Comparison of ENCODE assay signal across 8 cellular contexts in genomic region chr3:114214542-114215341, GRCh38. TPM values are rescaled to one million over a fixed set of nuclear protein-coding genes. Genes with fewer than 3 reads are reported as not detected.
DNase-seq lines count a peak whose midpoint lies in the region; ATAC-seq lines count a peak whose summit lies in the region.

No MANE protein-coding gene starts in this region.

- no peaks in the 10 kb centered on the region for H3K36me3 ChIP-seq in CD4-positive, alpha-beta memory T cell (ENCODE audit: insufficient read depth, low read length)

- H3K4me3 Mint-ChIP-seq in CD4-positive, alpha-beta memory T cell: no peak overlapping the region
- H3K4me3 Mint-ChIP-seq in activated CD4-positive, alpha-beta T cell treated with anti-CD3 and anti-CD28 coated beads, Interleukin-2, amount 10 ng/mL, durations not matched to agents 7 days and 5 days: no peak overlapping the region

- DNase-seq in CD4-positive, alpha-beta memory T cell: peak; percentile 78 to 86 (median 84)
- DNase-seq in activated CD4-positive, alpha-beta T cell treated with anti-CD3 and anti-CD28 coated beads, Interleukin-2, amount 10 ng/mL, durations not matched to agents 7 days and 5 days: peak; percentile 54
- DNase-seq in lung microvascular endothelial cell (ENCODE audit: low read depth in 2 of 2) (peak; percentile 23 to 49), foreskin melanocyte (no peak), retina (no peak), NCI-H1436 treated with DMSO at 0.1 percent for 48 hours (lab: John Stamatoyannopoulos, UW) (no peak), amniotic stem cell (lab: John Stamatoyannopoulos, UW) (no peak)

- no peaks in the 10 kb centered on the region for H3K27me3 ChIP-seq in CD4-positive, alpha-beta memory T cell (ENCODE audit: insufficient read depth, low read length)

- H3K4me1 ChIP-seq in CD4-positive, alpha-beta memory T cell (ENCODE audit: insufficient read depth, low read length): peaks cover 79% of the 10 kb centered on the region

- H3K9me3 ChIP-seq in CD4-positive, alpha-beta memory T cell (ENCODE audit: control insufficient read depth in 1 of 2, low read length in 2 of 2): no peaks in the 10 kb centered on the region

- peak overlapping the region; percentile 26 to 58 for H3K4me3 ChIP-seq in CD4-positive, alpha-beta memory T cell (ENCODE audit: low read length in 2 of 2)

- peaks cover 0 to 6% of the 10 kb centered on the region in 2 donors for H3K36me3 Mint-ChIP-seq in CD4-positive, alpha-beta memory T cell
- H3K36me3 Mint-ChIP-seq in activated CD4-positive, alpha-beta T cell treated with anti-CD3 and anti-CD28 coated beads, Interleukin-2, amount 10 ng/mL, durations not matched to agents 7 days and 5 days (ENCODE audit: low read depth): peaks cover 2% of the 10 kb centered on the region

- CTCF ChIA-PET in CD4-positive, alpha-beta memory T cell (lab: Charles Lee; ENCODE audit: partially characterized antibody): interaction anchor here (1.1 to 7.4 kb wide), 13 partner anchors 9 to 206 kb away, joined by 3 to 138 read pairs (median 20); partner anchors contain the start of genes TIGIT and ZNF80
- CTCF ChIA-PET in activated CD4-positive, alpha-beta T cell treated with anti-CD3 and anti-CD28 coated beads, Interleukin-2, amount 10 ng/mL, durations not matched to agents 7 days and 5 days (lab: Charles Lee): interaction anchor here (0.6 to 2.7 kb wide), 7 partner anchors 10 to 112 kb away, joined by 3 to 6 read pairs (median 4); no protein-coding TSS in a partner anchor

- no peak overlapping the region for H3K27ac Mint-ChIP-seq in CD4-positive, alpha-beta memory T cell
- H3K27ac Mint-ChIP-seq in activated CD4-positive, alpha-beta T cell treated with anti-CD3 and anti-CD28 coated beads, Interleukin-2, amount 10 ng/mL, durations not matched to agents 7 days and 5 days: no peak overlapping the region

- peak; percentile 10 for ATAC-seq in GM21825 (IDR thresholded peaks at IDR 0.05; ENCODE audit: unreplicated experiment)

- H3K27me3 Mint-ChIP-seq in CD4-positive, alpha-beta memory T cell: no peaks in the 10 kb centered on the region
- H3K27me3 Mint-ChIP-seq in activated CD4-positive, alpha-beta T cell treated with anti-CD3 and anti-CD28 coated beads, Interleukin-2, amount 10 ng/mL, durations not matched to agents 7 days and 5 days: no peaks in the 10 kb centered on the region

- no peaks in the 10 kb centered on the region for H3K9me3 Mint-ChIP-seq in CD4-positive, alpha-beta memory T cell
- H3K9me3 Mint-ChIP-seq in activated CD4-positive, alpha-beta T cell treated with anti-CD3 and anti-CD28 coated beads, Interleukin-2, amount 10 ng/mL, durations not matched to agents 7 days and 5 days: no peaks in the 10 kb centered on the region

- H3K27ac ChIP-seq in CD4-positive, alpha-beta memory T cell (ENCODE audit: low read depth, low read length): peak overlapping the region; percentile 86

- intact Hi-C loops in CD4-positive, alpha-beta memory T cell (cut with micrococcal nuclease): loop anchor here (1.0 to 10.0 kb wide), 8 partner anchors 9 to 1570 kb away; partner anchors contain the start of genes ATP6V1A, CCDC191, DRD3 and NAA50

- POLR2A ChIA-PET in CD4-positive, alpha-beta memory T cell (lab: Charles Lee; ENCODE audit: partially characterized antibody): interaction anchor here (0.6 to 8.4 kb wide), 33 partner anchors 10 to 1652 kb away, joined by 3 to 309 read pairs (median 6); partner anchors contain the start of genes ATG3, ATP6V1A, CCDC191 and DRD3
- POLR2A ChIA-PET in activated CD4-positive, alpha-beta T cell treated with anti-CD3 and anti-CD28 coated beads, Interleukin-2, amount 10 ng/mL, durations not matched to agents 7 days and 5 days (lab: Charles Lee): interaction anchor here (1.1 to 1.2 kb wide), 2 partner anchors 8 to 9 kb away, joined by 3 read pairs; no protein-coding TSS in a partner anchor

- peaks cover 0 to 25% (median 9%) of the 10 kb centered on the region in 4 donors for H3K4me1 Mint-ChIP-seq in CD4-positive, alpha-beta memory T cell
- peaks cover 22% of the 10 kb centered on the region for H3K4me1 Mint-ChIP-seq in activated CD4-positive, alpha-beta T cell treated with anti-CD3 and anti-CD28 coated beads, Interleukin-2, amount 10 ng/mL, durations not matched to agents 7 days and 5 days

RNA-seq across cellular contexts. Expression of gene ZNF80, which starts 22.6 kb away (rescaled TPM):
- total RNA-seq in CD4-positive, alpha-beta memory T cell: 1 to 10 TPM; 1.1 TPM
- under 1 TPM; 0.34 to 0.64 TPM for polyA plus RNA-seq in CD4-positive, alpha-beta memory T cell
- under 1 TPM; 0.10 TPM for total RNA-seq in activated CD4-positive, alpha-beta T cell treated with anti-CD3 and anti-CD28 coated beads, Interleukin-2, amount 10 ng/mL, durations not matched to agents 7 days and 5 days
- total RNA-seq in lung microvascular endothelial cell: not detected in 2 replicates

RNA-seq across cellular contexts. Expression of gene DRD3, which starts 35.9 kb away (rescaled TPM):
- total RNA-seq in CD4-positive, alpha-beta memory T cell: under 1 TPM; 0.28 to 0.35 TPM
- not detected for polyA plus RNA-seq in CD4-positive, alpha-beta memory T cell
- total RNA-seq in activated CD4-positive, alpha-beta T cell treated with anti-CD3 and anti-CD28 coated beads, Interleukin-2, amount 10 ng/mL, durations not matched to agents 7 days and 5 days: not detected
- total RNA-seq in lung microvascular endothelial cell: not detected in 2 replicates

Comparison
In these comparisons a context has a peak if more than half of its experiments do, and no peak if none do; other contexts are left out.
1. DNase-seq: peak in CD4-positive, alpha-beta memory T cell (5 of 5), activated CD4-positive, alpha-beta T cell treated with anti-CD3 and anti-CD28 coated beads, Interleukin-2, amount 10 ng/mL, durations not matched to agents 7 days and 5 days (single experiment) and lung microvascular endothelial cell (2 of 2); none in foreskin melanocyte (single experiment), retina (single experiment), NCI-H1436 treated with DMSO at 0.1 percent for 48 hours (single experiment) and amniotic stem cell (single experiment).